In genomic region chr9:124870723-124871122, GRCh38 we compare ENCODE assay signal across 1 cellular context.
TF ChIP-seq lines count a peak whose summit lies in the region.

No MANE protein-coding gene starts in this region.

TF ChIP-seq in WTC11, 78 proteins besides CTCF, POLR2A, EP300 and RAD21 (continued from another document):
- TF ChIP-seq ATF6 (CRISPR knock-in tag; IDR thresholded peaks at IDR 0.05) (no peak), ZNF317 (CRISPR knock-in tag; IDR thresholded peaks at IDR 0.05; ENCODE audit: borderline replicate concordance, low read depth) (no peak), NFATC4 (CRISPR knock-in tag; IDR thresholded peaks at IDR 0.05) (no peak)
